Comparison of ENCODE assay signal across 1 cellular context in the genomic region with DNA sequence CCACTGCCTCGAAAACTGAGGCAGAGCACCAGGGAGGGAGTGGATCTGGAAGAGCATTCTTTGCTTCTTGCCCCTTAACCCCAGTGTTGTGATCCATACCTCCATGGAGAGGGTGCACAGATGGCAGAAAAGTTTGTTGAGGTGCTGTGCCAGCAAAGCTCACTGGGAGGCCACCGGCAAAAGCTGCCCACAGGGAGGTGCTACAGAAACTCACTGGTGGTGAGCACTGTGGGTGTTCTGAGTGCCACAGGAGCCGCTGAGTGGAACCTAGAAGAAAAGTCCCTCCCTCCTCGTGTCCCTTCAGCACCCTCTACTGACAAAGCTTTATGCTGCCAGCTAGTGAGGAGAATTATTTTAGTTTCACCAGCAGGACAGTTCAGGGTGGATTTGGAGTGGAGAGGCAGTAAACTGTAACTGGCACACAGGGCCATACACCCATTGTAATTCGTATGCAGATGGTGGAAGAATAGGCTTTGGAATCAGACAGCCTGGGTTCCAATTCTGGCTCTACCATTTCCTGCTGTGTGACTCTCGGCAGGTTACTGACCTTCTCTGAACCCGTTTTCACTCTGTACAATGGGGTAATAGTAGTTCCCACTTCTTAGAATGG.
TF ChIP-seq lines count a peak whose summit lies in the region.

No MANE protein-coding gene starts in this region.

TF ChIP-seq in HepG2, 621 proteins besides CTCF, POLR2A, EP300 and RAD21 (continued from another document and continues in another):
- TF ChIP-seq PBX2 (CRISPR knock-in tag; IDR thresholded peaks at IDR 0.05) (no peak), IRF2 (CRISPR knock-in tag; IDR thresholded peaks at IDR 0.05) (no peak; the same call in 1 of the 2 replicates), NONO (IDR thresholded peaks at IDR 0.05) (no peak), NONO (CRISPR knock-in tag; conservative IDR thresholded peaks at IDR 0.05) (no peak), NFE2 (CRISPR knock-in tag; IDR thresholded peaks at IDR 0.05) (no peak), ISX (CRISPR knock-in tag; conservative IDR thresholded peaks at IDR 0.05) (no peak), ZBTB38 (CRISPR knock-in tag; IDR thresholded peaks at IDR 0.05) (0 out of 2 replicates have a peak, but pooled peaks have one; percentile 51), THAP7 (CRISPR knock-in tag; IDR thresholded peaks at IDR 0.05) (no peak), KDM5B (CRISPR knock-in tag; IDR thresholded peaks at IDR 0.05; ENCODE audit: borderline replicate concordance) (no peak), GATAD2A (CRISPR knock-in tag; IDR thresholded peaks at IDR 0.05) (peak; percentile 41; the same call in 1 of the 2 replicates), HNRNPL (IDR thresholded peaks at IDR 0.05; ENCODE audit: low read depth, low read length) (no peak), RXRB (CRISPR knock-in tag; IDR thresholded peaks at IDR 0.05; ENCODE audit: borderline replicate concordance) (no peak), FOXP1 (IDR thresholded peaks at IDR 0.05) (no peak), FOXP1 (CRISPR knock-in tag; IDR thresholded peaks at IDR 0.05) (no peak), FOXK1 (CRISPR knock-in tag; IDR thresholded peaks at IDR 0.05; ENCODE audit: borderline replicate concordance, low read depth) (no peak), ZNF34 (CRISPR knock-in tag; IDR thresholded peaks at IDR 0.05; ENCODE audit: borderline replicate concordance) (no peak), ZNF768 (CRISPR knock-in tag; IDR thresholded peaks at IDR 0.05) (peak; percentile 87; the same call in 1 of the 2 replicates), SIN3B (IDR thresholded peaks at IDR 0.05; ENCODE audit: low read length) (no peak), ZNF496 (CRISPR knock-in tag; IDR thresholded peaks at IDR 0.05; ENCODE audit: insufficient replicate concordance) (no peak), FOXM1 (CRISPR knock-in tag; IDR thresholded peaks at IDR 0.05) (no peak), FLYWCH1 (CRISPR knock-in tag; IDR thresholded peaks at IDR 0.05) (no peak), ZNF713 (CRISPR knock-in tag; IDR thresholded peaks at IDR 0.05) (no peak), NCOR1 (IDR thresholded peaks at IDR 0.05; ENCODE audit: borderline replicate concordance, low read length) (no peak), ZNF740 (CRISPR knock-in tag; IDR thresholded peaks at IDR 0.05) (no peak), SP2 (CRISPR knock-in tag; IDR thresholded peaks at IDR 0.05) (no peak), ZNF253 (CRISPR knock-in tag; IDR thresholded peaks at IDR 0.05; ENCODE audit: borderline replicate concordance) (no peak), ZNF292 (CRISPR knock-in tag; IDR thresholded peaks at IDR 0.05; ENCODE audit: borderline replicate concordance, low read depth) (no peak), KDM1A (CRISPR knock-in tag; IDR thresholded peaks at IDR 0.05) (no peak), KAT7 (CRISPR knock-in tag; IDR thresholded peaks at IDR 0.05; ENCODE audit: borderline replicate concordance) (no peak), ZBTB46 (CRISPR knock-in tag; IDR thresholded peaks at IDR 0.05; ENCODE audit: borderline replicate concordance) (no peak), U2AF2 (IDR thresholded peaks at IDR 0.05; ENCODE audit: low read depth, low read length) (no peak), ZNF557 (CRISPR knock-in tag; IDR thresholded peaks at IDR 0.05) (no peak), NR2F2 (IDR thresholded peaks at IDR 0.05; ENCODE audit: borderline replicate concordance, low read depth) (no peak), ZNF691 (CRISPR knock-in tag; IDR thresholded peaks at IDR 0.05; ENCODE audit: borderline replicate concordance, low read depth) (peak; percentile 91), ZNF331 (CRISPR knock-in tag; IDR thresholded peaks at IDR 0.05) (no peak), ZBTB20 (CRISPR knock-in tag; IDR thresholded peaks at IDR 0.05; ENCODE audit: borderline replicate concordance, low read depth) (no peak), STAG1 (CRISPR knock-in tag; IDR thresholded peaks at IDR 0.05) (peak; percentile 90), ZNF562 (CRISPR knock-in tag; IDR thresholded peaks at IDR 0.05; ENCODE audit: borderline replicate concordance) (no peak), MAFF (IDR thresholded peaks at IDR 0.05; ENCODE audit: low read depth, low read length) (no peak)
- TF ChIP-seq, protein P1, sequence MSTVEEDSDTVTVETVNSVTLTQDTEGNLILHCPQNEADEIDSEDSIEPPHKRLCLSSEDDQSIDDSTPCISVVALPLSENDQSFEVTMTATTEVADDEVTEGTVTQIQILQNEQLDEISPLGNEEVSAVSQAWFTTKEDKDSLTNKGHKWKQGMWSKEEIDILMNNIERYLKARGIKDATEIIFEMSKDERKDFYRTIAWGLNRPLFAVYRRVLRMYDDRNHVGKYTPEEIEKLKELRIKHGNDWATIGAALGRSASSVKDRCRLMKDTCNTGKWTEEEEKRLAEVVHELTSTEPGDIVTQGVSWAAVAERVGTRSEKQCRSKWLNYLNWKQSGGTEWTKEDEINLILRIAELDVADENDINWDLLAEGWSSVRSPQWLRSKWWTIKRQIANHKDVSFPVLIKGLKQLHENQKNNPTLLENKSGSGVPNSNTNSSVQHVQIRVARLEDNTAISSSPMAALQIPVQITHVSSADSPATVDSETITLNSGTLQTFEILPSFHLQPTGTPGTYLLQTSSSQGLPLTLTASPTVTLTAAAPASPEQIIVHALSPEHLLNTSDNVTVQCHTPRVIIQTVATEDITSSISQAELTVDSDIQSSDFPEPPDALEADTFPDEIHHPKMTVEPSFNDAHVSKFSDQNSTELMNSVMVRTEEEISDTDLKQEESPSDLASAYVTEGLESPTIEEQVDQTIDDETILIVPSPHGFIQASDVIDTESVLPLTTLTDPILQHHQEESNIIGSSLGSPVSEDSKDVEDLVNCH (CRISPR knock-in tag; IDR thresholded peaks at IDR 0.05) = no peak
- TF ChIP-seq, protein P2, sequence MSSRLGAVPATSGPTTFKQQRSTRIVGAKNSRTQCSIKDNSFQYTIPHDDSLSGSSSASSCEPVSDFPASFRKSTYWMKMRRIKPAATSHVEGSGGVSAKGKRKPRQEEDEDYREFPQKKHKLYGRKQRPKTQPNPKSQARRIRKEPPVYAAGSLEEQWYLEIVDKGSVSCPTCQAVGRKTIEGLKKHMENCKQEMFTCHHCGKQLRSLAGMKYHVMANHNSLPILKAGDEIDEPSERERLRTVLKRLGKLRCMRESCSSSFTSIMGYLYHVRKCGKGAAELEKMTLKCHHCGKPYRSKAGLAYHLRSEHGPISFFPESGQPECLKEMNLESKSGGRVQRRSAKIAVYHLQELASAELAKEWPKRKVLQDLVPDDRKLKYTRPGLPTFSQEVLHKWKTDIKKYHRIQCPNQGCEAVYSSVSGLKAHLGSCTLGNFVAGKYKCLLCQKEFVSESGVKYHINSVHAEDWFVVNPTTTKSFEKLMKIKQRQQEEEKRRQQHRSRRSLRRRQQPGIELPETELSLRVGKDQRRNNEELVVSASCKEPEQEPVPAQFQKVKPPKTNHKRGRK (CRISPR knock-in tag; IDR thresholded peaks at IDR 0.05) = no peak
- TF ChIP-seq, protein P3, sequence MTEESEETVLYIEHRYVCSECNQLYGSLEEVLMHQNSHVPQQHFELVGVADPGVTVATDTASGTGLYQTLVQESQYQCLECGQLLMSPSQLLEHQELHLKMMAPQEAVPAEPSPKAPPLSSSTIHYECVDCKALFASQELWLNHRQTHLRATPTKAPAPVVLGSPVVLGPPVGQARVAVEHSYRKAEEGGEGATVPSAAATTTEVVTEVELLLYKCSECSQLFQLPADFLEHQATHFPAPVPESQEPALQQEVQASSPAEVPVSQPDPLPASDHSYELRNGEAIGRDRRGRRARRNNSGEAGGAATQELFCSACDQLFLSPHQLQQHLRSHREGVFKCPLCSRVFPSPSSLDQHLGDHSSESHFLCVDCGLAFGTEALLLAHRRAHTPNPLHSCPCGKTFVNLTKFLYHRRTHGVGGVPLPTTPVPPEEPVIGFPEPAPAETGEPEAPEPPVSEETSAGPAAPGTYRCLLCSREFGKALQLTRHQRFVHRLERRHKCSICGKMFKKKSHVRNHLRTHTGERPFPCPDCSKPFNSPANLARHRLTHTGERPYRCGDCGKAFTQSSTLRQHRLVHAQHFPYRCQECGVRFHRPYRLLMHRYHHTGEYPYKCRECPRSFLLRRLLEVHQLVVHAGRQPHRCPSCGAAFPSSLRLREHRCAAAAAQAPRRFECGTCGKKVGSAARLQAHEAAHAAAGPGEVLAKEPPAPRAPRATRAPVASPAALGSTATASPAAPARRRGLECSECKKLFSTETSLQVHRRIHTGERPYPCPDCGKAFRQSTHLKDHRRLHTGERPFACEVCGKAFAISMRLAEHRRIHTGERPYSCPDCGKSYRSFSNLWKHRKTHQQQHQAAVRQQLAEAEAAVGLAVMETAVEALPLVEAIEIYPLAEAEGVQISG (CRISPR knock-in tag; IDR thresholded peaks at IDR 0.05) = 0 out of 2 replicates have a peak, but pooled peaks have one; percentile 19
- TF ChIP-seq, protein P4, sequence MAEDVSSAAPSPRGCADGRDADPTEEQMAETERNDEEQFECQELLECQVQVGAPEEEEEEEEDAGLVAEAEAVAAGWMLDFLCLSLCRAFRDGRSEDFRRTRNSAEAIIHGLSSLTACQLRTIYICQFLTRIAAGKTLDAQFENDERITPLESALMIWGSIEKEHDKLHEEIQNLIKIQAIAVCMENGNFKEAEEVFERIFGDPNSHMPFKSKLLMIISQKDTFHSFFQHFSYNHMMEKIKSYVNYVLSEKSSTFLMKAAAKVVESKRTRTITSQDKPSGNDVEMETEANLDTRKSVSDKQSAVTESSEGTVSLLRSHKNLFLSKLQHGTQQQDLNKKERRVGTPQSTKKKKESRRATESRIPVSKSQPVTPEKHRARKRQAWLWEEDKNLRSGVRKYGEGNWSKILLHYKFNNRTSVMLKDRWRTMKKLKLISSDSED (CRISPR knock-in tag; IDR thresholded peaks at IDR 0.05) = no peak
- TF ChIP-seq, protein P5, sequence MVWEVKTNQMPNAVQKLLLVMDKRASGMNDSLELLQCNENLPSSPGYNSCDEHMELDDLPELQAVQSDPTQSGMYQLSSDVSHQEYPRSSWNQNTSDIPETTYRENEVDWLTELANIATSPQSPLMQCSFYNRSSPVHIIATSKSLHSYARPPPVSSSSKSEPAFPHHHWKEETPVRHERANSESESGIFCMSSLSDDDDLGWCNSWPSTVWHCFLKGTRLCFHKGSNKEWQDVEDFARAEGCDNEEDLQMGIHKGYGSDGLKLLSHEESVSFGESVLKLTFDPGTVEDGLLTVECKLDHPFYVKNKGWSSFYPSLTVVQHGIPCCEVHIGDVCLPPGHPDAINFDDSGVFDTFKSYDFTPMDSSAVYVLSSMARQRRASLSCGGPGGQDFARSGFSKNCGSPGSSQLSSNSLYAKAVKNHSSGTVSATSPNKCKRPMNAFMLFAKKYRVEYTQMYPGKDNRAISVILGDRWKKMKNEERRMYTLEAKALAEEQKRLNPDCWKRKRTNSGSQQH (CRISPR knock-in tag; IDR thresholded peaks at IDR 0.05; ENCODE audit: low read depth) = no peak
- TF ChIP-seq, protein P6, sequence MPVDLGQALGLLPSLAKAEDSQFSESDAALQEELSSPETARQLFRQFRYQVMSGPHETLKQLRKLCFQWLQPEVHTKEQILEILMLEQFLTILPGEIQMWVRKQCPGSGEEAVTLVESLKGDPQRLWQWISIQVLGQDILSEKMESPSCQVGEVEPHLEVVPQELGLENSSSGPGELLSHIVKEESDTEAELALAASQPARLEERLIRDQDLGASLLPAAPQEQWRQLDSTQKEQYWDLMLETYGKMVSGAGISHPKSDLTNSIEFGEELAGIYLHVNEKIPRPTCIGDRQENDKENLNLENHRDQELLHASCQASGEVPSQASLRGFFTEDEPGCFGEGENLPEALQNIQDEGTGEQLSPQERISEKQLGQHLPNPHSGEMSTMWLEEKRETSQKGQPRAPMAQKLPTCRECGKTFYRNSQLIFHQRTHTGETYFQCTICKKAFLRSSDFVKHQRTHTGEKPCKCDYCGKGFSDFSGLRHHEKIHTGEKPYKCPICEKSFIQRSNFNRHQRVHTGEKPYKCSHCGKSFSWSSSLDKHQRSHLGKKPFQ (CRISPR knock-in tag; IDR thresholded peaks at IDR 0.05; ENCODE audit: insufficient replicate concordance) = no peak
- TF ChIP-seq, protein P7, sequence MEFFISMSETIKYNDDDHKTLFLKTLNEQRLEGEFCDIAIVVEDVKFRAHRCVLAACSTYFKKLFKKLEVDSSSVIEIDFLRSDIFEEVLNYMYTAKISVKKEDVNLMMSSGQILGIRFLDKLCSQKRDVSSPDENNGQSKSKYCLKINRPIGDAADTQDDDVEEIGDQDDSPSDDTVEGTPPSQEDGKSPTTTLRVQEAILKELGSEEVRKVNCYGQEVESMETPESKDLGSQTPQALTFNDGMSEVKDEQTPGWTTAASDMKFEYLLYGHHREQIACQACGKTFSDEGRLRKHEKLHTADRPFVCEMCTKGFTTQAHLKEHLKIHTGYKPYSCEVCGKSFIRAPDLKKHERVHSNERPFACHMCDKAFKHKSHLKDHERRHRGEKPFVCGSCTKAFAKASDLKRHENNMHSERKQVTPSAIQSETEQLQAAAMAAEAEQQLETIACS (CRISPR knock-in tag; IDR thresholded peaks at IDR 0.05) = no peak
